Comparison of ENCODE assay signal across 3 cellular contexts in the genomic region with DNA sequence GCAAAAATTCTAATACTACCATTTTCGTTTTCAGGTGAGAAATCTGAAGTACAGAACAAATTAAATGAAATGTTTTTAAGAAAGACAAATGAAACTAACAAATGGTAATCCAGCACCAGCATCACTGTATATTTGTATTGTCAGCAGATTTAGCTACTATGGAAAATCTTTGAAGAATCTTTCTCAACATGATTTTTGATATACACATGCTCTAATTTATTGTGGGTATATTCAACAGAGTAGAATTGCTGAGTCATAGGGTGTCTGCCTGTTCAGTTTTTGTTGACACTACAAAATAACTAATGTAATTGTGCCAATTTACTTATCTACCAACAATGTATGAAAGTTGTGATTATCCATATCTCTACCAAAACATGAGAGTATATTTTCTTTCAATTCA.
TF ChIP-seq lines count a peak whose summit lies in the region.

No MANE protein-coding gene starts in this region.

TF ChIP-seq in SK-N-SH treated with all-trans-retinoic acid at 6 μM for 48 hours, 23 proteins besides CTCF, POLR2A, EP300 and RAD21 (continued from another document):
- TF ChIP-seq, protein P1, sequence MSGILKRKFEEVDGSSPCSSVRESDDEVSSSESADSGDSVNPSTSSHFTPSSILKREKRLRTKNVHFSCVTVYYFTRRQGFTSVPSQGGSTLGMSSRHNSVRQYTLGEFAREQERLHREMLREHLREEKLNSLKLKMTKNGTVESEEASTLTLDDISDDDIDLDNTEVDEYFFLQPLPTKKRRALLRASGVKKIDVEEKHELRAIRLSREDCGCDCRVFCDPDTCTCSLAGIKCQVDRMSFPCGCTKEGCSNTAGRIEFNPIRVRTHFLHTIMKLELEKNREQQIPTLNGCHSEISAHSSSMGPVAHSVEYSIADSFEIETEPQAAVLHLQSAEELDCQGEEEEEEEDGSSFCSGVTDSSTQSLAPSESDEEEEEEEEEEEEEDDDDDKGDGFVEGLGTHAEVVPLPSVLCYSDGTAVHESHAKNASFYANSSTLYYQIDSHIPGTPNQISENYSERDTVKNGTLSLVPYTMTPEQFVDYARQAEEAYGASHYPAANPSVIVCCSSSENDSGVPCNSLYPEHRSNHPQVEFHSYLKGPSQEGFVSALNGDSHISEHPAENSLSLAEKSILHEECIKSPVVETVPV (CRISPR knock-in tag; IDR thresholded peaks at IDR 0.05) = no peak
- TF ChIP-seq CSDC2 (CRISPR knock-in tag; IDR thresholded peaks at IDR 0.05) (no peak), BACH2 (CRISPR knock-in tag; IDR thresholded peaks at IDR 0.05; ENCODE audit: borderline replicate concordance) (peak; percentile 74; the same call in 1 of the 2 replicates), GLIS3 (CRISPR knock-in tag; IDR thresholded peaks at IDR 0.05) (no peak)

TF ChIP-seq in SK-N-SH, 30 proteins besides CTCF, POLR2A, EP300 and RAD21 (continued from another document):
- TF ChIP-seq, protein P2, sequence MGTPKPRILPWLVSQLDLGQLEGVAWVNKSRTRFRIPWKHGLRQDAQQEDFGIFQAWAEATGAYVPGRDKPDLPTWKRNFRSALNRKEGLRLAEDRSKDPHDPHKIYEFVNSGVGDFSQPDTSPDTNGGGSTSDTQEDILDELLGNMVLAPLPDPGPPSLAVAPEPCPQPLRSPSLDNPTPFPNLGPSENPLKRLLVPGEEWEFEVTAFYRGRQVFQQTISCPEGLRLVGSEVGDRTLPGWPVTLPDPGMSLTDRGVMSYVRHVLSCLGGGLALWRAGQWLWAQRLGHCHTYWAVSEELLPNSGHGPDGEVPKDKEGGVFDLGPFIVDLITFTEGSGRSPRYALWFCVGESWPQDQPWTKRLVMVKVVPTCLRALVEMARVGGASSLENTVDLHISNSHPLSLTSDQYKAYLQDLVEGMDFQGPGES (IDR thresholded peaks at IDR 0.05; ENCODE audit: low read depth, low read length) = no peak
- TF ChIP-seq MXI1 (IDR thresholded peaks at IDR 0.05; ENCODE audit: low read depth, low read length) (no peak), POLR2AphosphoS5 (IDR thresholded peaks at IDR 0.05; ENCODE audit: low read depth, low read length) (no peak), NRF1 (IDR thresholded peaks at IDR 0.05; ENCODE audit: low read depth, low read length) (no peak), FOSL2 (IDR thresholded peaks at IDR 0.05; ENCODE audit: borderline replicate concordance, low read depth) (no peak), GATA2 (CRISPR knock-in tag; IDR thresholded peaks at IDR 0.05) (no peak), GABPA (IDR thresholded peaks at IDR 0.05; ENCODE audit: low read depth) (no peak), SMC3 (IDR thresholded peaks at IDR 0.05; ENCODE audit: low read depth, low read length) (no peak), SIN3A (IDR thresholded peaks at IDR 0.05; ENCODE audit: borderline replicate concordance, low read depth, low read length) (no peak), ELF1 (IDR thresholded peaks at IDR 0.05) (no peak), TCF12 (IDR thresholded peaks at IDR 0.05) (no peak), TAF1 (IDR thresholded peaks at IDR 0.05; ENCODE audit: borderline replicate concordance, low read depth, low read length) (no peak), RCOR1 (IDR thresholded peaks at IDR 0.05; ENCODE audit: low read length) (no peak), JUND (IDR thresholded peaks at IDR 0.05) (no peak), EZH2phosphoT487 (IDR thresholded peaks at IDR 0.05; ENCODE audit: borderline replicate concordance, low read depth) (no peak)
- TF ChIP-seq, protein P3, sequence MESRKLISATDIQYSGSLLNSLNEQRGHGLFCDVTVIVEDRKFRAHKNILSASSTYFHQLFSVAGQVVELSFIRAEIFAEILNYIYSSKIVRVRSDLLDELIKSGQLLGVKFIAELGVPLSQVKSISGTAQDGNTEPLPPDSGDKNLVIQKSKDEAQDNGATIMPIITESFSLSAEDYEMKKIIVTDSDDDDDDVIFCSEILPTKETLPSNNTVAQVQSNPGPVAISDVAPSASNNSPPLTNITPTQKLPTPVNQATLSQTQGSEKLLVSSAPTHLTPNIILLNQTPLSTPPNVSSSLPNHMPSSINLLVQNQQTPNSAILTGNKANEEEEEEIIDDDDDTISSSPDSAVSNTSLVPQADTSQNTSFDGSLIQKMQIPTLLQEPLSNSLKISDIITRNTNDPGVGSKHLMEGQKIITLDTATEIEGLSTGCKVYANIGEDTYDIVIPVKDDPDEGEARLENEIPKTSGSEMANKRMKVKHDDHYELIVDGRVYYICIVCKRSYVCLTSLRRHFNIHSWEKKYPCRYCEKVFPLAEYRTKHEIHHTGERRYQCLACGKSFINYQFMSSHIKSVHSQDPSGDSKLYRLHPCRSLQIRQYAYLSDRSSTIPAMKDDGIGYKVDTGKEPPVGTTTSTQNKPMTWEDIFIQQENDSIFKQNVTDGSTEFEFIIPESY (IDR thresholded peaks at IDR 0.05; ENCODE audit: borderline replicate concordance, low read depth) = no peak
- TF ChIP-seq, protein P4, sequence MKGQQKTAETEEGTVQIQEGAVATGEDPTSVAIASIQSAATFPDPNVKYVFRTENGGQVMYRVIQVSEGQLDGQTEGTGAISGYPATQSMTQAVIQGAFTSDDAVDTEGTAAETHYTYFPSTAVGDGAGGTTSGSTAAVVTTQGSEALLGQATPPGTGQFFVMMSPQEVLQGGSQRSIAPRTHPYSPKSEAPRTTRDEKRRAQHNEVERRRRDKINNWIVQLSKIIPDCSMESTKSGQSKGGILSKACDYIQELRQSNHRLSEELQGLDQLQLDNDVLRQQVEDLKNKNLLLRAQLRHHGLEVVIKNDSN (IDR thresholded peaks at IDR 0.05; ENCODE audit: borderline replicate concordance, low read depth) = no peak
- TF ChIP-seq, protein P5, sequence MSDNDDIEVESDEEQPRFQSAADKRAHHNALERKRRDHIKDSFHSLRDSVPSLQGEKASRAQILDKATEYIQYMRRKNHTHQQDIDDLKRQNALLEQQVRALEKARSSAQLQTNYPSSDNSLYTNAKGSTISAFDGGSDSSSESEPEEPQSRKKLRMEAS (IDR thresholded peaks at IDR 0.05; ENCODE audit: low read depth) = no peak

TF ChIP-seq in K562, 482 proteins besides CTCF, POLR2A, EP300 and RAD21 (continued from another document):
- TF ChIP-seq, protein P6, sequence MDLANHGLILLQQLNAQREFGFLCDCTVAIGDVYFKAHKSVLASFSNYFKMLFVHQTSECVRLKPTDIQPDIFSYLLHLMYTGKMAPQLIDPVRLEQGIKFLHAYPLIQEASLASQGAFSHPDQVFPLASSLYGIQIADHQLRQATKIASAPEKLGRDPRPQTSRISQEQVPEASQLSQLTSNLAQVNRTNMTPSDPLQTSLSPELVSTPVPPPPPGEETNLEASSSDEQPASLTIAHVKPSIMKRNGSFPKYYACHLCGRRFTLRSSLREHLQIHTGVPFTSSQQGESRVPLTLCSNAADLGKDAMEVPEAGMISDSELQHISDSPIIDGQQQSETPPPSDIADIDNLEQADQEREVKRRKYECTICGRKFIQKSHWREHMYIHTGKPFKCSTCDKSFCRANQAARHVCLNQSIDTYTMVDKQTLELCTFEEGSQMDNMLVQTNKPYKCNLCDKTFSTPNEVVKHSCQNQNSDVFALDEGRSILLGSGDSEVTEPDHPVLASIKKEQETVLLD (IDR thresholded peaks at IDR 0.05) = no peak
- TF ChIP-seq STAT5B (CRISPR knock-in tag; IDR thresholded peaks at IDR 0.05) = no peak
- TF ChIP-seq NR4A1 (CRISPR knock-in tag; IDR thresholded peaks at IDR 0.05) = no peak
- no peak for TF ChIP-seq NR4A1 (tag; IDR thresholded peaks at IDR 0.05)
- no peak for TF ChIP-seq ZFX (CRISPR knock-in tag; IDR thresholded peaks at IDR 0.05)
- no peak for TF ChIP-seq SMAD3 (CRISPR knock-in tag; conservative IDR thresholded peaks at IDR 0.05)
- TF ChIP-seq ASH1L (IDR thresholded peaks at IDR 0.05; ENCODE audit: borderline replicate concordance, low read depth, partially characterized antibody) = no peak
- TF ChIP-seq MAFF (IDR thresholded peaks at IDR 0.05; ENCODE audit: low read length) = peak; percentile 82
- TF ChIP-seq, protein P7, sequence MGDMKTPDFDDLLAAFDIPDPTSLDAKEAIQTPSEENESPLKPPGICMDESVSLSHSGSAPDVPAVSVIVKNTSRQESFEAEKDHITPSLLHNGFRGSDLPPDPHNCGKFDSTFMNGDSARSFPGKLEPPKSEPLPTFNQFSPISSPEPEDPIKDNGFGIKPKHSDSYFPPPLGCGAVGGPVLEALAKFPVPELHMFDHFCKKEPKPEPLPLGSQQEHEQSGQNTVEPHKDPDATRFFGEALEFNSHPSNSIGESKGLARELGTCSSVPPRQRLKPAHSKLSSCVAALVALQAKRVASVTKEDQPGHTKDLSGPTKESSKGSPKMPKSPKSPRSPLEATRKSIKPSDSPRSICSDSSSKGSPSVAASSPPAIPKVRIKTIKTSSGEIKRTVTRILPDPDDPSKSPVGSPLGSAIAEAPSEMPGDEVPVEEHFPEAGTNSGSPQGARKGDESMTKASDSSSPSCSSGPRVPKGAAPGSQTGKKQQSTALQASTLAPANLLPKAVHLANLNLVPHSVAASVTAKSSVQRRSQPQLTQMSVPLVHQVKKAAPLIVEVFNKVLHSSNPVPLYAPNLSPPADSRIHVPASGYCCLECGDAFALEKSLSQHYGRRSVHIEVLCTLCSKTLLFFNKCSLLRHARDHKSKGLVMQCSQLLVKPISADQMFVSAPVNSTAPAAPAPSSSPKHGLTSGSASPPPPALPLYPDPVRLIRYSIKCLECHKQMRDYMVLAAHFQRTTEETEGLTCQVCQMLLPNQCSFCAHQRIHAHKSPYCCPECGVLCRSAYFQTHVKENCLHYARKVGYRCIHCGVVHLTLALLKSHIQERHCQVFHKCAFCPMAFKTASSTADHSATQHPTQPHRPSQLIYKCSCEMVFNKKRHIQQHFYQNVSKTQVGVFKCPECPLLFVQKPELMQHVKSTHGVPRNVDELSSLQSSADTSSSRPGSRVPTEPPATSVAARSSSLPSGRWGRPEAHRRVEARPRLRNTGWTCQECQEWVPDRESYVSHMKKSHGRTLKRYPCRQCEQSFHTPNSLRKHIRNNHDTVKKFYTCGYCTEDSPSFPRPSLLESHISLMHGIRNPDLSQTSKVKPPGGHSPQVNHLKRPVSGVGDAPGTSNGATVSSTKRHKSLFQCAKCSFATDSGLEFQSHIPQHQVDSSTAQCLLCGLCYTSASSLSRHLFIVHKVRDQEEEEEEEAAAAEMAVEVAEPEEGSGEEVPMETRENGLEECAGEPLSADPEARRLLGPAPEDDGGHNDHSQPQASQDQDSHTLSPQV (IDR thresholded peaks at IDR 0.05) = no peak
